Comparison of ENCODE assay signal across 18 cellular contexts in the genomic region with DNA sequence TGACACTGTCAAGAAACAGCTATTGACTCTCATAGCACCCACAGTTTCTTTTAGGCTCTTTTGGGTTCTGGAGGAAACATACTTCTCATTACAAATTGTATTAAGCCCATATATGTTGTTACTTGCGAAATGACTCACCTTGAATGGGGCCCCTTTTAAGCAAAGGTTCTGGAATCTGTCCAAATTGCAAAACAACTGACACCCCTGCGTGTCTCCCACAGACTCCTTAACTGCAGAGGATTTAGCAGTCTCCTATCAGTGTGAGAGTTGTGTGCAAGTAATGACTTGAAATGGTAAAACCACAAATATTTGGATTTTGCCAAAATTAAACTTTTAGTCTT.
DNase-seq lines count a peak whose midpoint lies in the region; FAIRE-seq and TF ChIP-seq lines count a peak whose summit lies in the region.
"Had no signal": no experiment of that assay in that cellular context is flagged by ENCODE, and none has a peak within 500 bp of the region (broad histone marks: within the 10 kb centered on the region; RNA-seq: fewer than 3 reads in every experiment).

No MANE protein-coding gene starts in this region.

- TF ChIP-seq CTCF in astrocyte (IDR thresholded peaks at IDR 0.05; ENCODE audit: insufficient read depth, low read depth, low read length) (no peak), neural progenitor cell (IDR thresholded peaks at IDR 0.05) (no peak), uterus (IDR thresholded peaks at IDR 0.05) (no peak)

- no peak for TF ChIP-seq POLR2A in uterus (IDR thresholded peaks at IDR 0.05)

- H3K36me3 ChIP-seq in astrocyte (ENCODE audit: insufficient read depth, low read length) (no peaks in the 10 kb centered on the region), neural progenitor cell (no peaks in the 10 kb centered on the region), uterus (no peaks in the 10 kb centered on the region)
- H3K36me3 ChIP-seq: HAP-1 had no signal

- H3K9me3 Mint-ChIP-seq in astrocyte (ENCODE audit: unreplicated experiment) (no peaks in the 10 kb centered on the region), neural progenitor cell (peaks cover 17% of the 10 kb centered on the region)

- no peak overlapping the region for H3K4me3 ChIP-seq in astrocyte (ENCODE audit: insufficient read depth, low read depth, low read length)
- H3K4me3 ChIP-seq in neural progenitor cell, result no peak overlapping the region
- no peak overlapping the region for H3K4me3 ChIP-seq in uterus
- H3K4me3 ChIP-seq: A549, HAP-1 had no signal

- TF ChIP-seq RAD21 in Ishikawa (IDR thresholded peaks at IDR 0.05; ENCODE audit: low read depth), result no peak

- H2AFZ ChIP-seq in astrocyte (ENCODE audit: low read depth, low read length) (no peak overlapping the region), neural progenitor cell (replicated peaks) (no peak overlapping the region)

- no peaks in the 10 kb centered on the region for H3K9me3 ChIP-seq in astrocyte (ENCODE audit: insufficient read depth, low read depth, low read length)
- H3K9me3 ChIP-seq in neural progenitor cell (ENCODE audit: low read depth), result no peaks in the 10 kb centered on the region
- H3K9me3 ChIP-seq in uterus, result no peaks in the 10 kb centered on the region
- H3K9me3 ChIP-seq: A549, Caco-2, HAP-1 had no signal

- H3K27me3 ChIP-seq in astrocyte (ENCODE audit: insufficient read depth, low read length), result no peaks in the 10 kb centered on the region
- H3K27me3 ChIP-seq in neural progenitor cell, result no peaks in the 10 kb centered on the region
- H3K27me3 ChIP-seq in uterus, result no peaks in the 10 kb centered on the region

- H3K27ac ChIP-seq in astrocyte (ENCODE audit: low read depth, low read length) (no peak overlapping the region), epithelial cell of prostate (peak overlapping the region; percentile 7), neural progenitor cell (no peak overlapping the region), uterus (no peak overlapping the region)
- H3K27ac ChIP-seq: A549 had no signal

- H3K79me2 ChIP-seq in astrocyte (ENCODE audit: insufficient read depth, low read length), result no peaks in the 10 kb centered on the region
- H3K79me2 ChIP-seq in neural progenitor cell (ENCODE audit: low read depth), result no peaks in the 10 kb centered on the region

- H3K36me3 Mint-ChIP-seq in astrocyte (ENCODE audit: low read depth, unreplicated experiment) (peaks cover 22% of the 10 kb centered on the region), neural progenitor cell (peaks cover 14% of the 10 kb centered on the region)

- DNase-seq in astrocyte (ENCODE audit: low read depth), result peak; percentile 56
- DNase-seq in epithelial cell of prostate (ENCODE audit: low read depth, low spot score), result no peak
- DNase-seq in neural progenitor cell (ENCODE audit: low spot score), result no peak
- no peak for DNase-seq in NCI-H345 treated with DMSO at 0.1 percent for 48 hours (lab: John Stamatoyannopoulos, UW; ENCODE audit: unreplicated experiment)
- no peak for DNase-seq in head of caudate nucleus
- no peak for DNase-seq in uterus
- no peak for DNase-seq in kidney glomerular epithelial cell (lab: John Stamatoyannopoulos, UW)
- DNase-seq: Caco-2, NCI-H1092 treated with DMSO at 0.1 percent for 48 hours, NCI-H1694, NCI-H774 had no signal

- H4K20me1 ChIP-seq in astrocyte (ENCODE audit: insufficient read depth, low read length), result peaks cover 6% of the 10 kb centered on the region
- H4K20me1 ChIP-seq in neural progenitor cell (ENCODE audit: low read depth), result no peaks in the 10 kb centered on the region

- no peak for FAIRE-seq in astrocyte (lab: Jason Lieb, UNC)
- FAIRE-seq: A549, GM12891, RCC 7860 had no signal

- H3F3A ChIP-seq in neural progenitor cell (ENCODE audit: low read depth), result peaks cover 29% of the 10 kb centered on the region

- H3K9ac ChIP-seq in astrocyte (ENCODE audit: low read length) (no peak overlapping the region), neural progenitor cell (no peak overlapping the region)

- no peak overlapping the region for H3K4me3 Mint-ChIP-seq in astrocyte (ENCODE audit: unreplicated experiment)
- H3K4me3 Mint-ChIP-seq in neural progenitor cell, result no peak overlapping the region
- H3K4me3 Mint-ChIP-seq: CD14-positive monocyte, IgD-negative memory B cell had no signal

- H3K27ac Mint-ChIP-seq in astrocyte (ENCODE audit: unreplicated experiment) (peak overlapping the region; percentile 62), neural progenitor cell (peak overlapping the region; percentile 66)
- H3K27ac Mint-ChIP-seq: IgD-negative memory B cell had no signal

- no peak for TF ChIP-seq EP300 in Ishikawa (IDR thresholded peaks at IDR 0.05; ENCODE audit: borderline replicate concordance)

- intact Hi-C loops in head of caudate nucleus (cut with DNase I), result no loop called here
- intact Hi-C loops in uterus (cut with DNase I; ENCODE audit: low total_unique reads), result no loop called here

- H3K27me3 Mint-ChIP-seq in astrocyte (ENCODE audit: low read depth, unreplicated experiment) (no peaks in the 10 kb centered on the region), neural progenitor cell (ENCODE audit: insufficient read depth, low read depth) (peaks cover 2% of the 10 kb centered on the region)
- H3K27me3 Mint-ChIP-seq: IgD-negative memory B cell had no signal

- peaks cover 20% of the 10 kb centered on the region for H3K4me1 Mint-ChIP-seq in astrocyte (ENCODE audit: low read depth, unreplicated experiment)
- H3K4me1 Mint-ChIP-seq in neural progenitor cell, result peaks cover 20% of the 10 kb centered on the region

- H3K4me1 ChIP-seq in astrocyte (ENCODE audit: insufficient read depth, low read length) (peaks cover 7% of the 10 kb centered on the region), neural progenitor cell (peaks cover 27% of the 10 kb centered on the region), uterus (no peaks in the 10 kb centered on the region)
- H3K4me1 ChIP-seq: A549, Caco-2 had no signal

- H3K4me2 ChIP-seq in astrocyte (ENCODE audit: low read length) (no peak overlapping the region), neural progenitor cell (no peak overlapping the region)
- H3K4me2 ChIP-seq: A549 had no signal

TF ChIP-seq in Ishikawa, 13 proteins besides CTCF, POLR2A, EP300 and RAD21:
- TF ChIP-seq CEBPB (IDR thresholded peaks at IDR 0.05), result 0 out of 2 replicates have a peak, but pooled peaks have one; percentile 8
- TF ChIP-seq FOXM1 (IDR thresholded peaks at IDR 0.05; ENCODE audit: borderline replicate concordance, low read depth), result no peak
